In genomic region chr1:6601865-6602668, GRCh38 we compare ENCODE assay signal across 8 cellular contexts. TPM values are rescaled to one million over a fixed set of nuclear protein-coding genes. Genes with fewer than 3 reads are reported as not detected.
DNase-seq lines count a peak whose midpoint lies in the region; ATAC-seq and TF ChIP-seq lines count a peak whose summit lies in the region.

No MANE protein-coding gene starts in this region.

- H3K27me3 ChIP-seq in neural cell (ENCODE audit: insufficient read depth, low read depth, low read length), result peaks cover 21% of the 10 kb centered on the region

- peak overlapping the region; percentile 12 for H3K27ac ChIP-seq in neural cell (ENCODE audit: low read length)

- peak; percentile 9 for TF ChIP-seq RAD21 in neural cell (conservative IDR thresholded peaks at IDR 0.05)

- H3K9me2 ChIP-seq in neural cell (ENCODE audit: insufficient read depth, low read length), result no peaks in the 10 kb centered on the region

- DNase-seq in G401 (ENCODE audit: low spot score), result peak; percentile 48
- no peak for DNase-seq in Jurkat, Clone E6-1 (ENCODE audit: low read depth, low spot score)
- DNase-seq in activated CD8-positive, alpha-beta memory T cell treated with anti-CD3 and anti-CD28 coated beads, Interleukin-2, amount 50 U/mL, for 48 hours, result peak; percentile 74
- DNase-seq in fibroblast of villous mesenchyme (ENCODE audit: low read depth), result peak; percentile 67
- no peak for DNase-seq in amniotic stem cell (lab: John Stamatoyannopoulos, UW)
- DNase-seq in activated CD4-positive, CD25-positive, alpha-beta regulatory T cell (lab: John Stamatoyannopoulos, UW), result no peak

- H2AFZ ChIP-seq in neural cell (ENCODE audit: low read depth, low read length), result no peak overlapping the region

- TF ChIP-seq CTCF in fibroblast of villous mesenchyme (IDR thresholded peaks at IDR 0.05; ENCODE audit: insufficient read depth, low read depth, low read length) (no peak), neural cell (IDR thresholded peaks at IDR 0.05; ENCODE audit: poor library complexity, severe bottlenecking) (peak; percentile 6)

- peak; percentile 14 for TF ChIP-seq EP300 in neural cell (conservative IDR thresholded peaks at IDR 0.05; ENCODE audit: poor library complexity, severe bottlenecking)

- peak overlapping the region; percentile 88 for H3K4me3 ChIP-seq in Jurkat, Clone E6-1 (ENCODE audit: low read length)
- peak overlapping the region; percentile 93 for H3K4me3 ChIP-seq in fibroblast of villous mesenchyme (ENCODE audit: low read depth, low read length)
- H3K4me3 ChIP-seq in neural cell (ENCODE audit: low read length), result peak overlapping the region; percentile 92

- no peaks in the 10 kb centered on the region for H4K20me1 ChIP-seq in neural cell (ENCODE audit: insufficient read depth)

- in situ Hi-C loops in G401 (cut with HindIII; ENCODE audit: low sequenced_read_pairs), result no loop called here

- no peaks in the 10 kb centered on the region for H3K9me3 ChIP-seq in neural cell (ENCODE audit: low read length)

- H3K4me2 ChIP-seq in neural cell (ENCODE audit: low read length), result peak overlapping the region; percentile 68

- H3K36me3 ChIP-seq in neural cell (ENCODE audit: insufficient read depth, low read length), result no peaks in the 10 kb centered on the region

- H3F3A ChIP-seq in neural cell (ENCODE audit: insufficient read depth, low read length, poor library complexity, severe bottlenecking), result no peaks in the 10 kb centered on the region

- H3K9ac ChIP-seq in neural cell (ENCODE audit: low read length), result peak overlapping the region; percentile 59

- peak; percentile 33 for ATAC-seq in GM21528 (IDR thresholded peaks at IDR 0.05; ENCODE audit: low FRiP score, unreplicated experiment)

- no peaks in the 10 kb centered on the region for H3K79me2 ChIP-seq in neural cell (replicated peaks; ENCODE audit: insufficient read depth, low read length)

TF ChIP-seq in neural cell, 6 proteins besides CTCF, POLR2A, EP300 and RAD21:
- no peak for TF ChIP-seq TAF1 (IDR thresholded peaks at IDR 0.05; ENCODE audit: low read depth)
- TF ChIP-seq REST (IDR thresholded peaks at IDR 0.05; ENCODE audit: borderline replicate concordance), result peak; percentile 32
- TF ChIP-seq EZH2 (IDR thresholded peaks at IDR 0.05; ENCODE audit: borderline replicate concordance, insufficient read depth, low read length, poor library complexity, severe bottlenecking), result no peak
- no peak for TF ChIP-seq POLR2AphosphoS5 (IDR thresholded peaks at IDR 0.05)
- peak; percentile 95 for TF ChIP-seq MXI1 (conservative IDR thresholded peaks at IDR 0.05; ENCODE audit: poor library complexity, severe bottlenecking)

RNA-seq across cellular contexts. Expression of gene KLHL21, which starts 0.6 kb away (rescaled TPM):
- total RNA-seq in G401 (2014; rRNA removed; shearing (Covaris generic)), result 39.6 and 44.3 TPM in 2 replicates
- 16.4 TPM for polyA plus RNA-seq in Jurkat, Clone E6-1 (2012; ENCODE audit: insufficient read depth, insufficient read length)
- 49.0 and 51.8 TPM in 2 replicates for total RNA-seq in fibroblast of villous mesenchyme
- 8.4 and 8.7 TPM in 2 replicates for polyA plus RNA-seq in neural cell
- polyA minus RNA-seq in neural cell, result 13.4 and 13.6 TPM in 2 replicates

RNA-seq across cellular contexts. Expression of gene PHF13, which starts 11.5 kb away (rescaled TPM):
- 23.0 and 34.2 TPM in 2 replicates for total RNA-seq in G401 (2014; rRNA removed; shearing (Covaris generic))
- polyA plus RNA-seq in Jurkat, Clone E6-1 (2012; ENCODE audit: insufficient read depth, insufficient read length), result 16.1 TPM
- total RNA-seq in fibroblast of villous mesenchyme, result 16.8 TPM in 2 replicates
- polyA plus RNA-seq in neural cell, result 11.0 and 12.9 TPM in 2 replicates
- polyA minus RNA-seq in neural cell, result 18.5 and 20.5 TPM in 2 replicates

RNA-seq across cellular contexts. Expression of gene ZBTB48, which starts 22.3 kb away (rescaled TPM):
- 24.1 and 27.7 TPM in 2 replicates for total RNA-seq in G401 (2014; rRNA removed; shearing (Covaris generic))
- polyA plus RNA-seq in Jurkat, Clone E6-1 (2012; ENCODE audit: insufficient read depth, insufficient read length), result 28.3 TPM
- total RNA-seq in fibroblast of villous mesenchyme, result 10.0 and 10.8 TPM in 2 replicates
- polyA plus RNA-seq in neural cell, result 38.7 and 48.2 TPM in 2 replicates
- polyA minus RNA-seq in neural cell, result 31.2 and 31.4 TPM in 2 replicates

RNA-seq across cellular contexts. Expression of gene THAP3, which starts 22.6 kb away (rescaled TPM):
- total RNA-seq in G401 (2014; rRNA removed; shearing (Covaris generic)), result 41.9 and 44.5 TPM in 2 replicates
- polyA plus RNA-seq in Jurkat, Clone E6-1 (2012; ENCODE audit: insufficient read depth, insufficient read length), result 26.9 TPM
- total RNA-seq in fibroblast of villous mesenchyme, result 18.7 and 19.4 TPM in 2 replicates
- 51.5 and 67.0 TPM in 2 replicates for polyA plus RNA-seq in neural cell
- 35.1 and 36.1 TPM in 2 replicates for polyA minus RNA-seq in neural cell

RNA-seq across cellular contexts. Expression of gene TAS1R1, which starts 47.0 kb away (rescaled TPM):
- not detected in 2 replicates for total RNA-seq in G401 (2014; rRNA removed; shearing (Covaris generic))
- polyA plus RNA-seq in Jurkat, Clone E6-1 (2012; ENCODE audit: insufficient read depth, insufficient read length), result not detected
- under 0.01 TPM in 1 of 2 replicates, not detected in the other for total RNA-seq in fibroblast of villous mesenchyme
- polyA plus RNA-seq in neural cell, result not detected in 2 replicates
- polyA minus RNA-seq in neural cell, result not detected in 2 replicates

Comparison
In these comparisons a context has a peak if more than half of its experiments do, and no peak if none do; other contexts are left out.
1. DNase-seq: peak in G401 (single experiment), activated CD8-positive, alpha-beta memory T cell treated with anti-CD3 and anti-CD28 coated beads, Interleukin-2, amount 50 U/mL, for 48 hours (single experiment) and fibroblast of villous mesenchyme (single experiment); none in Jurkat, Clone E6-1 (single experiment), amniotic stem cell (single experiment) and activated CD4-positive, CD25-positive, alpha-beta regulatory T cell (0 of 4).
2. Peak in every context shown above with its lines, with median percentiles within 50 percentile points of each other: H3K4me3 ChIP-seq.